Comparison of ENCODE assay signal across 7 cellular contexts in genomic region chr16:19884611-19885455, GRCh38. TPM values are rescaled to one million over a fixed set of nuclear protein-coding genes. Genes with fewer than 3 reads are reported as not detected.
DNase-seq lines count a peak whose midpoint lies in the region; ATAC-seq, FAIRE-seq and TF ChIP-seq lines count a peak whose summit lies in the region.

A gene with protein sequence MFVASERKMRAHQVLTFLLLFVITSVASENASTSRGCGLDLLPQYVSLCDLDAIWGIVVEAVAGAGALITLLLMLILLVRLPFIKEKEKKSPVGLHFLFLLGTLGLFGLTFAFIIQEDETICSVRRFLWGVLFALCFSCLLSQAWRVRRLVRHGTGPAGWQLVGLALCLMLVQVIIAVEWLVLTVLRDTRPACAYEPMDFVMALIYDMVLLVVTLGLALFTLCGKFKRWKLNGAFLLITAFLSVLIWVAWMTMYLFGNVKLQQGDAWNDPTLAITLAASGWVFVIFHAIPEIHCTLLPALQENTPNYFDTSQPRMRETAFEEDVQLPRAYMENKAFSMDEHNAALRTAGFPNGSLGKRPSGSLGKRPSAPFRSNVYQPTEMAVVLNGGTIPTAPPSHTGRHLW (minus strand): TSS chr16:19884848. CDS start chr16:19872845, 12,003 bp downstream.

- peaks cover 10 to 24% of the 10 kb centered on the region in 2 donors for H3K4me1 ChIP-seq in thoracic aorta (ENCODE audit: control insufficient read depth in 1 of 2, low read depth in 2 of 2)

- H3K9me3 ChIP-seq in thoracic aorta: no peaks in the 10 kb centered on the region

- peak; percentile 63 to 80 for ATAC-seq in natural killer cell treated with Interleukin-12 subunit alpha and Interleukin-12 subunit beta and Interleukin-15 and Interleukin-18, amount 100 ng/mL, for 72 hours
- ATAC-seq in thoracic aorta (ENCODE audit: insufficient number of reproducible peaks, low FRiP score, low read depth): peak; percentile 37
- ATAC-seq in HG02852 (IDR thresholded peaks at IDR 0.05; ENCODE audit: unreplicated experiment): no peak

- H3K9me3 Mint-ChIP-seq in natural killer cell treated with Interleukin-12 subunit alpha and Interleukin-12 subunit beta and Interleukin-15 and Interleukin-18, amount 100 ng/mL, for 72 hours: no peaks in the 10 kb centered on the region

- H3K36me3 Mint-ChIP-seq in natural killer cell treated with Interleukin-12 subunit alpha and Interleukin-12 subunit beta and Interleukin-15 and Interleukin-18, amount 100 ng/mL, for 72 hours: no peaks in the 10 kb centered on the region

- peak within 1 kb of the TSS; percentile 70 for H3K4me3 Mint-ChIP-seq in natural killer cell treated with Interleukin-12 subunit alpha and Interleukin-12 subunit beta and Interleukin-15 and Interleukin-18, amount 100 ng/mL, for 72 hours

- H3K27me3 ChIP-seq in thoracic aorta (replicated peaks; ENCODE audit: insufficient read depth): no peaks in the 10 kb centered on the region

- H3K36me3 ChIP-seq in thoracic aorta: no peaks in the 10 kb centered on the region

- DNase-seq in GM18507 (ENCODE audit: extremely low spot score, insufficient read length, low read depth) (peak; percentile 5), NCI-H69 (lab: John Stamatoyannopoulos, UW) (peak; percentile 89), foreskin fibroblast (peak in 1 of 2 donors; percentile 40), thoracic aorta (ENCODE audit: low spot score) (no peak)
- DNase-seq in activated T-helper 9 cell treated with anti-CD3 and anti-CD28 coated beads, Interleukin-2, amount 50 U/mL, for 16 hours (ENCODE audit: low read depth): peak; percentile 21
- no peak for DNase-seq in natural killer cell treated with Interleukin-12 subunit alpha and Interleukin-12 subunit beta and Interleukin-15 and Interleukin-18, amount 100 ng/mL, for 72 hours (ENCODE audit: low spot score)

- TF ChIP-seq CTCF in foreskin fibroblast (IDR thresholded peaks at IDR 0.05; ENCODE audit: low read depth, low read length): no peak
- no peak for TF ChIP-seq CTCF in thoracic aorta (IDR thresholded peaks at IDR 0.05)

- H3K27ac ChIP-seq in thoracic aorta: no peak within 1 kb of the TSS

- H3K27ac Mint-ChIP-seq in natural killer cell treated with Interleukin-12 subunit alpha and Interleukin-12 subunit beta and Interleukin-15 and Interleukin-18, amount 100 ng/mL, for 72 hours: no peak within 1 kb of the TSS

- H3K4me3 ChIP-seq in foreskin fibroblast (ENCODE audit: low read depth in 1 of 2, low read length in 2 of 2): peak within 1 kb of the TSS; percentile 62 to 65
- H3K4me3 ChIP-seq in thoracic aorta: peak within 1 kb of the TSS; percentile 88

- peaks cover 31 to 40% of the 10 kb centered on the region in 2 donors for H3K27me3 Mint-ChIP-seq in natural killer cell treated with Interleukin-12 subunit alpha and Interleukin-12 subunit beta and Interleukin-15 and Interleukin-18, amount 100 ng/mL, for 72 hours

- no peak for FAIRE-seq in GM18507 (lab: Jason Lieb, UNC)

- H3K4me1 Mint-ChIP-seq in natural killer cell treated with Interleukin-12 subunit alpha and Interleukin-12 subunit beta and Interleukin-15 and Interleukin-18, amount 100 ng/mL, for 72 hours (ENCODE audit: low read depth in 2 of 2): peaks cover 14 to 17% of the 10 kb centered on the region in 2 donors

RNA-seq across cellular contexts. Expression of the gene that starts here (rescaled TPM):
- not detected for total RNA-seq in natural killer cell treated with Interleukin-12 subunit alpha and Interleukin-12 subunit beta and Interleukin-15 and Interleukin-18, amount 100 ng/mL, for 72 hours
- total RNA-seq in thoracic aorta: 10 to 100 TPM in 1 of 2 donors, 1 to 10 TPM in 1; 9.6 to 16.1 TPM

Comparison
In these comparisons a context has a peak if more than half of its experiments do, and no peak if none do; other contexts are left out.
1. RNA of the gene that starts here (total RNA-seq): 9.6 to 16.1 TPM in thoracic aorta; not detected in natural killer cell treated with Interleukin-12 subunit alpha and Interleukin-12 subunit beta and Interleukin-15 and Interleukin-18, amount 100 ng/mL, for 72 hours; every median in the first group is over 10 times any median in the second.
2. Peak in ATAC-seq in natural killer cell treated with Interleukin-12 subunit alpha and Interleukin-12 subunit beta and Interleukin-15 and Interleukin-18, amount 100 ng/mL, for 72 hours; RNA of the gene not detected or under 1 TPM.
3. DNase-seq: peak in GM18507 (single experiment), NCI-H69 (single experiment) and activated T-helper 9 cell treated with anti-CD3 and anti-CD28 coated beads, Interleukin-2, amount 50 U/mL, for 16 hours (single experiment); none in natural killer cell treated with Interleukin-12 subunit alpha and Interleukin-12 subunit beta and Interleukin-15 and Interleukin-18, amount 100 ng/mL, for 72 hours (single experiment) and thoracic aorta (single experiment).